1 cellular context compared by ENCODE assay signal in the genomic region with DNA sequence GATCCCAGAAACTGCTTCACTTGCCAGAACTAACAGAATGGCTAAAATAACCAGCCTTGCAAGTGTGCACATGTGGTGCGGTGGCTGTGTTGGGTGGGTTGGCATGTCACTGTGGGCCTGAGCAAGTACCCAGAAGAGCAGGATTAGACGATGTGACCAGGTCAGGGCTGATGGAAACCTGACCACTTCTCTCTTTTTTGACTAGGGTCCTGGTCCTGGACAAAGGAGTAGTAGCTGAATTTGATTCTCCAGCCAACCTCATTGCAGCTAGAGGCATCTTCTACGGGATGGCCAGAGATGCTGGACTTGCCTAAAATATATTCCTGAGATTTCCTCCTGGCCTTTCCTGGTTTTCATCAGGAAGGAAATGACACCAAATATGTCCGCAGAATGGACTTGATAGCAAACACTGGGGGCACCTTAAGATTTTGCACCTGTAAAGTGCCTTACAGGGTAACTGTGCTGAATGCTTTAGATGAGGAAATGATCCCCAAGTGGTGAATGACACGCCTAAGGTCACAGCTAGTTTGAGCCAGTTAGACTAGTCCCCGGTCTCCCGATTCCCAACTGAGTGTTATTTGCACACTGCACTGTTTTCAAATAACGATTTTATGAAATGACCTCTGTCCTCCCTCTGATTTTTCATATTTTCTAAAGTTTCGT.
TF ChIP-seq lines count a peak whose summit lies in the region.

No MANE protein-coding gene starts in this region.

TF ChIP-seq in H1, 55 proteins besides CTCF, POLR2A, EP300 and RAD21:
- no peak for TF ChIP-seq CBX8 (IDR thresholded peaks at IDR 0.05; ENCODE audit: borderline replicate concordance, low read depth, low read length)
- TF ChIP-seq TBP (IDR thresholded peaks at IDR 0.05; ENCODE audit: low read depth, low read length) = no peak
- TF ChIP-seq HDAC6 (IDR thresholded peaks at IDR 0.05; ENCODE audit: low read depth, low read length) = no peak
- TF ChIP-seq CTBP2 (IDR thresholded peaks at IDR 0.05; ENCODE audit: borderline replicate concordance, insufficient read depth, insufficient read length, low read length) = no peak
- no peak for TF ChIP-seq BACH1 (IDR thresholded peaks at IDR 0.05; ENCODE audit: low read length)
- no peak for TF ChIP-seq CEBPB (IDR thresholded peaks at IDR 0.05; ENCODE audit: low read depth, low read length)
- TF ChIP-seq RNF2 (IDR thresholded peaks at IDR 0.05; ENCODE audit: borderline replicate concordance, low read depth, low read length, missing control alignments, poor library complexity, severe bottlenecking) = no peak
- TF ChIP-seq JUN (IDR thresholded peaks at IDR 0.05; ENCODE audit: low read depth, low read length) = no peak
- TF ChIP-seq HDAC2 (IDR thresholded peaks at IDR 0.05; ENCODE audit: borderline replicate concordance in 1 of 2, low read depth in 2 of 2, low read length in 2 of 2) = no peak
- no peak for TF ChIP-seq FOSL1 (IDR thresholded peaks at IDR 0.05; ENCODE audit: insufficient read depth, low read depth, low read length)
- TF ChIP-seq SUZ12 (IDR thresholded peaks at IDR 0.05; ENCODE audit: low read length) = no peak
- TF ChIP-seq PHF8 (conservative IDR thresholded peaks at IDR 0.05; ENCODE audit: low read depth, low read length) = no peak
- no peak for TF ChIP-seq EGR1 (IDR thresholded peaks at IDR 0.05; ENCODE audit: borderline replicate concordance, low read depth, low read length)
- no peak for TF ChIP-seq YY1 (IDR thresholded peaks at IDR 0.05; ENCODE audit: low read depth, low read length)
- TF ChIP-seq, protein P1, sequence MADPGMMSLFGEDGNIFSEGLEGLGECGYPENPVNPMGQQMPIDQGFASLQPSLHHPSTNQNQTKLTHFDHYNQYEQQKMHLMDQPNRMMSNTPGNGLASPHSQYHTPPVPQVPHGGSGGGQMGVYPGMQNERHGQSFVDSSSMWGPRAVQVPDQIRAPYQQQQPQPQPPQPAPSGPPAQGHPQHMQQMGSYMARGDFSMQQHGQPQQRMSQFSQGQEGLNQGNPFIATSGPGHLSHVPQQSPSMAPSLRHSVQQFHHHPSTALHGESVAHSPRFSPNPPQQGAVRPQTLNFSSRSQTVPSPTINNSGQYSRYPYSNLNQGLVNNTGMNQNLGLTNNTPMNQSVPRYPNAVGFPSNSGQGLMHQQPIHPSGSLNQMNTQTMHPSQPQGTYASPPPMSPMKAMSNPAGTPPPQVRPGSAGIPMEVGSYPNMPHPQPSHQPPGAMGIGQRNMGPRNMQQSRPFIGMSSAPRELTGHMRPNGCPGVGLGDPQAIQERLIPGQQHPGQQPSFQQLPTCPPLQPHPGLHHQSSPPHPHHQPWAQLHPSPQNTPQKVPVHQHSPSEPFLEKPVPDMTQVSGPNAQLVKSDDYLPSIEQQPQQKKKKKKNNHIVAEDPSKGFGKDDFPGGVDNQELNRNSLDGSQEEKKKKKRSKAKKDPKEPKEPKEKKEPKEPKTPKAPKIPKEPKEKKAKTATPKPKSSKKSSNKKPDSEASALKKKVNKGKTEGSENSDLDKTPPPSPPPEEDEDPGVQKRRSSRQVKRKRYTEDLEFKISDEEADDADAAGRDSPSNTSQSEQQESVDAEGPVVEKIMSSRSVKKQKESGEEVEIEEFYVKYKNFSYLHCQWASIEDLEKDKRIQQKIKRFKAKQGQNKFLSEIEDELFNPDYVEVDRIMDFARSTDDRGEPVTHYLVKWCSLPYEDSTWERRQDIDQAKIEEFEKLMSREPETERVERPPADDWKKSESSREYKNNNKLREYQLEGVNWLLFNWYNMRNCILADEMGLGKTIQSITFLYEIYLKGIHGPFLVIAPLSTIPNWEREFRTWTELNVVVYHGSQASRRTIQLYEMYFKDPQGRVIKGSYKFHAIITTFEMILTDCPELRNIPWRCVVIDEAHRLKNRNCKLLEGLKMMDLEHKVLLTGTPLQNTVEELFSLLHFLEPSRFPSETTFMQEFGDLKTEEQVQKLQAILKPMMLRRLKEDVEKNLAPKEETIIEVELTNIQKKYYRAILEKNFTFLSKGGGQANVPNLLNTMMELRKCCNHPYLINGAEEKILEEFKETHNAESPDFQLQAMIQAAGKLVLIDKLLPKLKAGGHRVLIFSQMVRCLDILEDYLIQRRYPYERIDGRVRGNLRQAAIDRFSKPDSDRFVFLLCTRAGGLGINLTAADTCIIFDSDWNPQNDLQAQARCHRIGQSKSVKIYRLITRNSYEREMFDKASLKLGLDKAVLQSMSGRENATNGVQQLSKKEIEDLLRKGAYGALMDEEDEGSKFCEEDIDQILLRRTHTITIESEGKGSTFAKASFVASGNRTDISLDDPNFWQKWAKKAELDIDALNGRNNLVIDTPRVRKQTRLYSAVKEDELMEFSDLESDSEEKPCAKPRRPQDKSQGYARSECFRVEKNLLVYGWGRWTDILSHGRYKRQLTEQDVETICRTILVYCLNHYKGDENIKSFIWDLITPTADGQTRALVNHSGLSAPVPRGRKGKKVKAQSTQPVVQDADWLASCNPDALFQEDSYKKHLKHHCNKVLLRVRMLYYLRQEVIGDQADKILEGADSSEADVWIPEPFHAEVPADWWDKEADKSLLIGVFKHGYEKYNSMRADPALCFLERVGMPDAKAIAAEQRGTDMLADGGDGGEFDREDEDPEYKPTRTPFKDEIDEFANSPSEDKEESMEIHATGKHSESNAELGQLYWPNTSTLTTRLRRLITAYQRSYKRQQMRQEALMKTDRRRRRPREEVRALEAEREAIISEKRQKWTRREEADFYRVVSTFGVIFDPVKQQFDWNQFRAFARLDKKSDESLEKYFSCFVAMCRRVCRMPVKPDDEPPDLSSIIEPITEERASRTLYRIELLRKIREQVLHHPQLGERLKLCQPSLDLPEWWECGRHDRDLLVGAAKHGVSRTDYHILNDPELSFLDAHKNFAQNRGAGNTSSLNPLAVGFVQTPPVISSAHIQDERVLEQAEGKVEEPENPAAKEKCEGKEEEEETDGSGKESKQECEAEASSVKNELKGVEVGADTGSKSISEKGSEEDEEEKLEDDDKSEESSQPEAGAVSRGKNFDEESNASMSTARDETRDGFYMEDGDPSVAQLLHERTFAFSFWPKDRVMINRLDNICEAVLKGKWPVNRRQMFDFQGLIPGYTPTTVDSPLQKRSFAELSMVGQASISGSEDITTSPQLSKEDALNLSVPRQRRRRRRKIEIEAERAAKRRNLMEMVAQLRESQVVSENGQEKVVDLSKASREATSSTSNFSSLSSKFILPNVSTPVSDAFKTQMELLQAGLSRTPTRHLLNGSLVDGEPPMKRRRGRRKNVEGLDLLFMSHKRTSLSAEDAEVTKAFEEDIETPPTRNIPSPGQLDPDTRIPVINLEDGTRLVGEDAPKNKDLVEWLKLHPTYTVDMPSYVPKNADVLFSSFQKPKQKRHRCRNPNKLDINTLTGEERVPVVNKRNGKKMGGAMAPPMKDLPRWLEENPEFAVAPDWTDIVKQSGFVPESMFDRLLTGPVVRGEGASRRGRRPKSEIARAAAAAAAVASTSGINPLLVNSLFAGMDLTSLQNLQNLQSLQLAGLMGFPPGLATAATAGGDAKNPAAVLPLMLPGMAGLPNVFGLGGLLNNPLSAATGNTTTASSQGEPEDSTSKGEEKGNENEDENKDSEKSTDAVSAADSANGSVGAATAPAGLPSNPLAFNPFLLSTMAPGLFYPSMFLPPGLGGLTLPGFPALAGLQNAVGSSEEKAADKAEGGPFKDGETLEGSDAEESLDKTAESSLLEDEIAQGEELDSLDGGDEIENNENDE (IDR thresholded peaks at IDR 0.05; ENCODE audit: insufficient replicate concordance, low read length) = no peak
- TF ChIP-seq SP1 (IDR thresholded peaks at IDR 0.05; ENCODE audit: low read depth, low read length) = no peak
- no peak for TF ChIP-seq TEAD4 (IDR thresholded peaks at IDR 0.05; ENCODE audit: low read depth, low read length)
- TF ChIP-seq RBBP5 (IDR thresholded peaks at IDR 0.05; ENCODE audit: borderline replicate concordance, low read depth, low read length) = no peak
- TF ChIP-seq JUND (IDR thresholded peaks at IDR 0.05; ENCODE audit: low read length) = no peak
TF ChIP-seq in H1: peak in this region for 0.
